1 cellular context compared by ENCODE assay signal in the genomic region with DNA sequence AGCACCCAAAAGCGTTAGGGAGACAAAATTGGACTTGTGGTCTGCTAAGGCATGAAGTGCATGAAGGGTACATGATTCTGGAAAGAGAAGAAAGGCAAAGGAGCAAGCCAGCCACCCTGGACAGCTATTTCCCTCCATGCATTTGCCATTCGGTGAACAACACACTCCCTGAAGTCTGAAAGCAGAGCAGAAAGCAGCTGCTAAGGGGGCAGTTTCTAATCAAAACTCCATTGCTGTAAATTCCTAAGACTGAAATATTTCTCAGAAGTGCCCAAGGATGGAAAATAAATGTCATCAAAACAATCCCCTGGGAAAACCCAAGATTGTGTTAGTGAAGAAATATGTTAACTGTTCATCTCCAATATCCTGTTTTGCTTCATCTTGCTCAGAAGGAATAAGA.
TF ChIP-seq lines count a peak whose summit lies in the region.

No MANE protein-coding gene starts in this region.

TF ChIP-seq in H1, 55 proteins besides CTCF, POLR2A, EP300 and RAD21:
- TF ChIP-seq SUZ12 (IDR thresholded peaks at IDR 0.05; ENCODE audit: low read length) (no peak), PHF8 (conservative IDR thresholded peaks at IDR 0.05; ENCODE audit: low read depth, low read length) (no peak), RNF2 (IDR thresholded peaks at IDR 0.05; ENCODE audit: borderline replicate concordance, low read depth, low read length, missing control alignments, poor library complexity, severe bottlenecking) (no peak), CEBPB (IDR thresholded peaks at IDR 0.05; ENCODE audit: low read depth, low read length) (no peak), TEAD4 (IDR thresholded peaks at IDR 0.05; ENCODE audit: low read depth, low read length) (no peak), KDM4A (IDR thresholded peaks at IDR 0.05; ENCODE audit: low read depth, low read length, severe bottlenecking) (no peak), SP4 (IDR thresholded peaks at IDR 0.05; ENCODE audit: low read length) (no peak), EGR1 (IDR thresholded peaks at IDR 0.05; ENCODE audit: borderline replicate concordance, low read depth, low read length) (no peak), TAF7 (optimal IDR thresholded peaks at IDR 0.05; ENCODE audit: borderline replicate concordance, low read depth, low read length) (no peak), SP2 (IDR thresholded peaks at IDR 0.05; ENCODE audit: low read length) (no peak), SAP30 (IDR thresholded peaks at IDR 0.05; ENCODE audit: insufficient read depth, insufficient replicate concordance, low read length) (no peak), MAFK (IDR thresholded peaks at IDR 0.05; ENCODE audit: low read depth, low read length) (no peak), TCF12 (IDR thresholded peaks at IDR 0.05; ENCODE audit: low read depth, low read length) (no peak), TAF1 (IDR thresholded peaks at IDR 0.05; ENCODE audit: low read depth, low read length) (no peak), BRCA1 (IDR thresholded peaks at IDR 0.05; ENCODE audit: low read depth, low read length) (no peak), RFX5 (IDR thresholded peaks at IDR 0.05; ENCODE audit: borderline replicate concordance, low read depth, low read length) (no peak), EZH2 (IDR thresholded peaks at IDR 0.05; ENCODE audit: low read depth, low read length, severe bottlenecking) (no peak), KDM5A (IDR thresholded peaks at IDR 0.05; ENCODE audit: low read length) (no peak)
- TF ChIP-seq, protein P1, sequence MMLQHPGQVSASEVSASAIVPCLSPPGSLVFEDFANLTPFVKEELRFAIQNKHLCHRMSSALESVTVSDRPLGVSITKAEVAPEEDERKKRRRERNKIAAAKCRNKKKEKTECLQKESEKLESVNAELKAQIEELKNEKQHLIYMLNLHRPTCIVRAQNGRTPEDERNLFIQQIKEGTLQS (IDR thresholded peaks at IDR 0.05; ENCODE audit: insufficient read depth, low read depth, low read length): no peak
